16 cellular contexts compared by ENCODE assay signal in the genomic region with DNA sequence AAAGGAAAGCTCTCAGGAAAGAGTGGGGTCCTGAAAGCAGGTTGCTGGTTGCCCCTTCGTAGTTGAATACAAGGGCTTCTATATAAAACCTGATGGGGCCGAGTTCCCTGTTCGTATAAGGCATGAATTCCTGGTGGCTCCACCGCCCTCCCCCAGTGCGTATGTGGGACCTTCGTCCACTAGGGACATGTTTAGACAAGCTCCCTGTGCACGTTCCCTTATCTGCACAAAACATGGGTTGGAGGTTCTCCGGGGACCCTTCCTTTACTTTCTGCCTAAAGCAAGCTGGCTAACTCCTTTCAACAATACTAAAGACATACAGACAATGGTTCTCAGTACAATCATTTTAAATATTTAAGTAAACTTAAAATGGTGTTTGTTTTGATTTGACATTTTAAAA. TPM values are rescaled to one million over a fixed set of nuclear protein-coding genes. Genes with fewer than 3 reads are reported as not detected.
DNase-seq lines count a peak whose midpoint lies in the region; ATAC-seq, FAIRE-seq and TF ChIP-seq lines count a peak whose summit lies in the region.
"Had no signal": no experiment of that assay in that cellular context is flagged by ENCODE, and none has a peak within 500 bp of the region (broad histone marks: within the 10 kb centered on the region; RNA-seq: fewer than 3 reads in every experiment).

No MANE protein-coding gene starts in this region.

- H3K4ac ChIP-seq in H9 (ENCODE audit: low read depth, low read length), result no peak overlapping the region

- H3K4me1 ChIP-seq in HepG2 (ENCODE audit: insufficient read depth, low read length) (peaks cover 11% of the 10 kb centered on the region), right lobe of liver (no peaks in the 10 kb centered on the region), H9 (ENCODE audit: insufficient read depth, low read length) (no peaks in the 10 kb centered on the region)
- H3K4me1 ChIP-seq: BLaER1, Caco-2 had no signal

- H2BK120ac ChIP-seq in H9 (ENCODE audit: low read depth, low read length, poor library complexity, severe bottlenecking), result no peak overlapping the region

- peak; percentile 7 for DNase-seq in HepG2 (ENCODE audit: low spot score)
- no peak for DNase-seq in right lobe of liver
- peak; percentile 18 to 28 for DNase-seq in erythroblast (lab: John Stamatoyannopoulos, UW)
- no peak for DNase-seq in H9
- DNase-seq: 8988T; AML-193; CD8-positive, alpha-beta memory T cell; DND-41; GDM1; H7 had no signal

- H2AK5ac ChIP-seq in H9 (ENCODE audit: insufficient read length, low read length), result no peak overlapping the region

- H3K9me3 ChIP-seq in HepG2 (ENCODE audit: low read length) (no peaks in the 10 kb centered on the region), right lobe of liver (no peaks in the 10 kb centered on the region), H9 (ENCODE audit: control insufficient read depth, low read depth, low read length) (no peaks in the 10 kb centered on the region)
- H3K9me3 ChIP-seq: BLaER1, Caco-2 had no signal

- H3K9me3 Mint-ChIP-seq in H9, result no peaks in the 10 kb centered on the region
- H3K9me3 Mint-ChIP-seq: CD8-positive, alpha-beta memory T cell had no signal

- H3K4me3 Mint-ChIP-seq in H9, result no peak overlapping the region
- H3K4me3 Mint-ChIP-seq: CD8-positive, alpha-beta memory T cell had no signal

- no peak overlapping the region for H4K91ac ChIP-seq in H9 (ENCODE audit: insufficient read length, low read depth, low read length)

- H3K9ac ChIP-seq in HepG2 (ENCODE audit: insufficient read depth, low read depth, low read length), result no peak overlapping the region
- H3K9ac ChIP-seq in H9 (ENCODE audit: extremely low read depth, insufficient read length, low read length), result no peak overlapping the region
- H3K9ac ChIP-seq: BLaER1 had no signal

- H2AFZ ChIP-seq in HepG2 (ENCODE audit: low read length), result peak overlapping the region; percentile 52
- no peak overlapping the region for H2AFZ ChIP-seq in H9 (ENCODE audit: low read length)

- H4K20me1 ChIP-seq in HepG2 (ENCODE audit: insufficient read depth, low read length) (no peaks in the 10 kb centered on the region), H9 (ENCODE audit: control insufficient read depth, insufficient read depth, insufficient read length) (no peaks in the 10 kb centered on the region)
- H4K20me1 ChIP-seq: BLaER1 had no signal

- no peak for TF ChIP-seq EP300 in HepG2 (IDR thresholded peaks at IDR 0.05; ENCODE audit: low read depth in 2 of 2, low read length in 2 of 2)
- TF ChIP-seq EP300 in HepG2 (CRISPR knock-in tag; IDR thresholded peaks at IDR 0.05; ENCODE audit: borderline replicate concordance), result no peak

- H3K36me3 ChIP-seq in HepG2 (replicated peaks in 1 of 2; ENCODE audit: control insufficient read depth in 1 of 2, insufficient read depth in 2 of 2, low read length in 2 of 2) (no peaks in the 10 kb centered on the region), right lobe of liver (no peaks in the 10 kb centered on the region)
- H3K36me3 ChIP-seq: BLaER1 had no signal

- H3T11ph ChIP-seq in H9 (ENCODE audit: low read length), result no peak overlapping the region

- no peak overlapping the region for H3K4me3 ChIP-seq in HepG2 (replicated peaks in 1 of 3; ENCODE audit: insufficient read depth in 1 of 3, low read depth in 2 of 3, low read length in 3 of 3)
- no peak overlapping the region for H3K4me3 ChIP-seq in right lobe of liver
- H3K4me3 ChIP-seq: BLaER1 had no signal

- TF ChIP-seq RAD21 in HepG2 (CRISPR knock-in tag; IDR thresholded peaks at IDR 0.05), result no peak

- no peaks in the 10 kb centered on the region; a peak in 1 of 5 replicates for H3K27me3 ChIP-seq in HepG2 (ENCODE audit: control insufficient read depth in 1 of 2, insufficient read depth in 2 of 2, low read length in 2 of 2)
- no peaks in the 10 kb centered on the region for H3K27me3 ChIP-seq in right lobe of liver
- no peaks in the 10 kb centered on the region for H3K27me3 ChIP-seq in H9 (ENCODE audit: insufficient read depth, low read length)
- H3K27me3 ChIP-seq: BLaER1 had no signal

- H3K23me2 ChIP-seq in H9 (ENCODE audit: insufficient read length, low read depth, low read length, poor library complexity, severe bottlenecking), result no peaks in the 10 kb centered on the region

- no peak overlapping the region for H3K4me2 ChIP-seq in HepG2 (ENCODE audit: low read depth, low read length)
- H3K4me2 ChIP-seq in H9 (ENCODE audit: insufficient read depth, insufficient read length, low read length), result no peak overlapping the region
- H3K4me2 ChIP-seq: BLaER1 had no signal

- no peak overlapping the region for H2BK12ac ChIP-seq in H9 (ENCODE audit: insufficient read length, low read depth, low read length)

- no peak overlapping the region for H3K23ac ChIP-seq in H9 (ENCODE audit: insufficient read length, low read depth, low read length)

- H3K79me1 ChIP-seq in H9 (ENCODE audit: insufficient read depth, low read depth, low read length, poor library complexity, severe bottlenecking), result no peaks in the 10 kb centered on the region

- peak; percentile 66 for ATAC-seq in HepG2
- ATAC-seq in right lobe of liver, result no peak
- ATAC-seq in HG02938 (IDR thresholded peaks at IDR 0.05; ENCODE audit: unreplicated experiment), result no peak

- no TSS peak for BruUV-seq in HepG2 (replicated peaks; lab: Mats Ljungman, UMichigan)

- in situ Hi-C loops in HepG2 (cut with HindIII; ENCODE audit: extremely low pct_ligation_motif_present, low pct_unique_long_range_greater_than_20kb), result loop anchor here (25.0 kb wide), 1 partner anchor 233 kb away; no protein-coding TSS in a partner anchor

- POLR2A ChIA-PET in HepG2 (lab: Yijun Ruan, JAX), result no interaction called here

- intact Hi-C loops in HepG2 (cut with micrococcal nuclease; ENCODE audit: unreplicated experiment) (no loop called here), right lobe of liver (cut with DNase I) (no loop called here)

- TF ChIP-seq POLR2A in HepG2 (IDR thresholded peaks at IDR 0.05; ENCODE audit: insufficient read depth in 1 of 2, low read depth in 2 of 2, low read length in 2 of 2) (no peak), right lobe of liver (IDR thresholded peaks at IDR 0.05) (no peak), erythroblast (IDR thresholded peaks at IDR 0.05; ENCODE audit: low read length) (no peak)

- FAIRE-seq in HepG2 (lab: Jason Lieb, UNC), result no peak
- FAIRE-seq: GM12892, GM19239, HTR-8/SVneo had no signal

- H4K5ac ChIP-seq in H9 (ENCODE audit: insufficient read length, low read depth, low read length), result no peak overlapping the region

- H3K27ac Mint-ChIP-seq in H9, result no peak overlapping the region
- H3K27ac Mint-ChIP-seq: CD8-positive, alpha-beta memory T cell had no signal

- H2BK20ac ChIP-seq in H9 (ENCODE audit: low read depth, low read length, poor library complexity, severe bottlenecking), result no peak overlapping the region

- H3K36me3 Mint-ChIP-seq in H9 (ENCODE audit: insufficient read depth in 1 of 3, low read depth in 3 of 3), result no peaks in the 10 kb centered on the region
- H3K36me3 Mint-ChIP-seq: CD8-positive, alpha-beta memory T cell had no signal

- no peak for TF ChIP-seq CTCF in HepG2 (CRISPR knock-in tag; IDR thresholded peaks at IDR 0.05)
- TF ChIP-seq CTCF in right lobe of liver (IDR thresholded peaks at IDR 0.05), result no peak
- TF ChIP-seq CTCF in H9 (conservative IDR thresholded peaks at IDR 0.05), result no peak

- no peak overlapping the region for H2BK5ac ChIP-seq in H9 (ENCODE audit: insufficient read length, low read length)

- H3K79me2 ChIP-seq in HepG2 (ENCODE audit: insufficient read depth, low read length), result no peaks in the 10 kb centered on the region
- no peaks in the 10 kb centered on the region for H3K79me2 ChIP-seq in H9 (ENCODE audit: insufficient read depth, low read length)

- H3K4me1 Mint-ChIP-seq in H9, result peaks cover 2 to 3% of the 10 kb centered on the region in 2 experiments; a peak in 2 of 4 replicates
- H3K4me1 Mint-ChIP-seq: CD8-positive, alpha-beta memory T cell had no signal

- 41% methylated on average over 8 of the region's 8 CpGs for WGBS in HepG2 (ENCODE audit: low lambda C conversion rate)
- 37% methylated on average over 5 of the region's 8 CpGs for WGBS in right lobe of liver (ENCODE audit: insufficient coverage, low coverage, low lambda C conversion rate, missing lambda C conversion rate)
- no CpG with 5 or more reads among the region's 8 CpGs for WGBS in H9 (ENCODE audit: extremely low coverage, insufficient read length, low lambda C conversion rate)

- H3K56ac ChIP-seq in H9 (ENCODE audit: insufficient read length, low read depth, low read length), result no peak overlapping the region

- H3K27ac ChIP-seq in HepG2 (ENCODE audit: extremely low read length, insufficient read depth, low read length) (no peak overlapping the region), right lobe of liver (no peak overlapping the region), H9 (ENCODE audit: insufficient read length, low read depth, low read length) (no peak overlapping the region)
- H3K27ac ChIP-seq: BLaER1 had no signal

- no peak overlapping the region for H3K14ac ChIP-seq in H9 (ENCODE audit: insufficient read depth, low read length)

- peaks cover 3% of the 10 kb centered on the region for H3K27me3 Mint-ChIP-seq in H9 (ENCODE audit: low read depth)

- H2BK15ac ChIP-seq in H9 (ENCODE audit: low read depth, low read length), result no peak overlapping the region

- H3K18ac ChIP-seq in H9 (ENCODE audit: insufficient read length, low read depth, low read length), result no peak overlapping the region

- no peak overlapping the region for H4K8ac ChIP-seq in H9 (replicated peaks; ENCODE audit: insufficient read length, low read depth, low read length)

- CTCF ChIA-PET in HepG2 (lab: Yijun Ruan, JAX; ENCODE audit: low intra/inter-chr PET ratio, low total read pairs), result no interaction called here

RNA-seq across cellular contexts. Expression of gene CLUL1, which starts 8.0 kb away (rescaled TPM):
- total RNA-seq in HepG2 (2016; rRNA removed; fragmentation: Illumina TruSeq; extraction: Trizol) (not detected in 2 replicates), right lobe of liver (not detected), H9 (2021) (0.13 and 0.22 TPM in 2 replicates)
- not detected in 2 replicates for total RNA-seq in HepG2 (2016; cell fraction: cytosol; rRNA removed; fragmentation: Illumina TruSeq; extraction: Trizol; ENCODE audit: low read depth)
- total RNA-seq in HepG2 (2016; cell fraction: insoluble cytoplasmic fraction; rRNA removed; fragmentation: Illumina TruSeq; extraction: Trizol), result 0.06 TPM in 1 of 2 replicates, not detected in the other
- 0.46 TPM in 1 of 2 replicates, not detected in the other for total RNA-seq in HepG2 (2016; cell fraction: membrane; rRNA removed; fragmentation: Illumina TruSeq; extraction: Trizol)
- not detected in 2 replicates for total RNA-seq in HepG2 (2016; cell fraction: nucleus; rRNA removed; fragmentation: Illumina TruSeq; extraction: Trizol)
- polyA plus RNA-seq in HepG2 (2011; rRNA removed), result 0.04 and 0.05 TPM in 2 replicates
- polyA plus RNA-seq in HepG2 (2011; cell fraction: cytosol; rRNA removed), result 0.09 and 0.13 TPM in 2 replicates
- polyA plus RNA-seq in HepG2 (2011; cell fraction: nucleus; rRNA removed), result not detected in 2 replicates
- 0.13 and 0.16 TPM in 2 replicates for polyA plus RNA-seq in HepG2 (2012)
- 0.08 and 0.17 TPM in 2 replicates for polyA plus RNA-seq in HepG2 (2016; cell fraction: cytosol; fragmentation: Illumina TruSeq; extraction: Trizol; ENCODE audit: low read depth)
- polyA plus RNA-seq in HepG2 (2016; cell fraction: insoluble cytoplasmic fraction; fragmentation: Illumina TruSeq; extraction: Trizol; ENCODE audit: low read depth), result not detected in 2 replicates
- not detected in 2 replicates for polyA plus RNA-seq in HepG2 (2016; cell fraction: membrane; fragmentation: Illumina TruSeq; extraction: Trizol; ENCODE audit: low read depth)
- not detected in 2 replicates for polyA plus RNA-seq in HepG2 (2016; cell fraction: nucleus; fragmentation: Illumina TruSeq; extraction: Trizol; ENCODE audit: insufficient read depth, low read depth)
- polyA minus RNA-seq in HepG2 (2011; rRNA and poly(A)+ RNA removed; ENCODE audit: low replicate concordance), result not detected in 2 replicates
- polyA minus RNA-seq in HepG2 (2011; cell fraction: cytosol; rRNA and poly(A)+ RNA removed), result not detected in 2 replicates
- 0.64 TPM in 1 of 2 replicates, not detected in the other for polyA minus RNA-seq in HepG2 (2011; cell fraction: nucleus; rRNA and poly(A)+ RNA removed)
- total RNA-seq: CD8-positive, alpha-beta memory T cell; H7 had no signal

RNA-seq across cellular contexts. Expression of gene CETN1, which starts 24.6 kb away (rescaled TPM):
- total RNA-seq in HepG2 (2016; rRNA removed; fragmentation: Illumina TruSeq; extraction: Trizol), result not detected in 2 replicates
- not detected in 2 replicates for total RNA-seq in HepG2 (2016; cell fraction: cytosol; rRNA removed; fragmentation: Illumina TruSeq; extraction: Trizol; ENCODE audit: low read depth)
- not detected in 2 replicates for total RNA-seq in HepG2 (2016; cell fraction: insoluble cytoplasmic fraction; rRNA removed; fragmentation: Illumina TruSeq; extraction: Trizol)
- not detected in 2 replicates for total RNA-seq in HepG2 (2016; cell fraction: membrane; rRNA removed; fragmentation: Illumina TruSeq; extraction: Trizol)
- not detected in 2 replicates for total RNA-seq in HepG2 (2016; cell fraction: nucleus; rRNA removed; fragmentation: Illumina TruSeq; extraction: Trizol)
- polyA plus RNA-seq in HepG2 (2011; rRNA removed), result not detected in 2 replicates
- not detected in 2 replicates for polyA plus RNA-seq in HepG2 (2011; cell fraction: cytosol; rRNA removed)
- not detected in 2 replicates for polyA plus RNA-seq in HepG2 (2011; cell fraction: nucleus; rRNA removed)
- not detected in 2 replicates for polyA plus RNA-seq in HepG2 (2012)
- not detected in 2 replicates for polyA plus RNA-seq in HepG2 (2016; cell fraction: cytosol; fragmentation: Illumina TruSeq; extraction: Trizol; ENCODE audit: low read depth)
- not detected in 2 replicates for polyA plus RNA-seq in HepG2 (2016; cell fraction: insoluble cytoplasmic fraction; fragmentation: Illumina TruSeq; extraction: Trizol; ENCODE audit: low read depth)
- polyA plus RNA-seq in HepG2 (2016; cell fraction: membrane; fragmentation: Illumina TruSeq; extraction: Trizol; ENCODE audit: low read depth), result not detected in 2 replicates
- not detected in 2 replicates for polyA plus RNA-seq in HepG2 (2016; cell fraction: nucleus; fragmentation: Illumina TruSeq; extraction: Trizol; ENCODE audit: insufficient read depth, low read depth)
- not detected in 2 replicates for polyA minus RNA-seq in HepG2 (2011; rRNA and poly(A)+ RNA removed; ENCODE audit: low replicate concordance)
- polyA minus RNA-seq in HepG2 (2011; cell fraction: cytosol; rRNA and poly(A)+ RNA removed), result not detected in 2 replicates
- polyA minus RNA-seq in HepG2 (2011; cell fraction: nucleus; rRNA and poly(A)+ RNA removed), result not detected in 2 replicates
- total RNA-seq in right lobe of liver, result not detected
- total RNA-seq in H9 (2021), result not detected in 2 replicates
- total RNA-seq: Caco-2; CD8-positive, alpha-beta memory T cell; H7 had no signal
- polyA plus RNA-seq: CD8-positive, alpha-beta memory T cell had no signal

RNA-seq across cellular contexts. Expression of gene TYMS, which starts 52.7 kb away (rescaled TPM):
- total RNA-seq in HepG2 (2016; rRNA removed; fragmentation: Illumina TruSeq; extraction: Trizol), result 80.1 and 186 TPM in 2 replicates
- total RNA-seq in HepG2 (2016; cell fraction: cytosol; rRNA removed; fragmentation: Illumina TruSeq; extraction: Trizol; ENCODE audit: low read depth), result 27.2 and 31.4 TPM in 2 replicates
- 77.9 and 183 TPM in 2 replicates for total RNA-seq in HepG2 (2016; cell fraction: insoluble cytoplasmic fraction; rRNA removed; fragmentation: Illumina TruSeq; extraction: Trizol)
- 91.3 and 92.9 TPM in 2 replicates for total RNA-seq in HepG2 (2016; cell fraction: membrane; rRNA removed; fragmentation: Illumina TruSeq; extraction: Trizol)
- 89.4 and 101 TPM in 2 replicates for total RNA-seq in HepG2 (2016; cell fraction: nucleus; rRNA removed; fragmentation: Illumina TruSeq; extraction: Trizol)
- polyA plus RNA-seq in HepG2 (2011; rRNA removed), result 84.9 and 106 TPM in 2 replicates
- polyA plus RNA-seq in HepG2 (2011; cell fraction: cytosol; rRNA removed), result 66.6 and 93.1 TPM in 2 replicates
- 30.9 and 37.2 TPM in 2 replicates for polyA plus RNA-seq in HepG2 (2011; cell fraction: nucleus; rRNA removed)
- polyA plus RNA-seq in HepG2 (2012), result 69.5 and 111 TPM in 2 replicates
- 61.0 and 61.1 TPM in 2 replicates for polyA plus RNA-seq in HepG2 (2016; cell fraction: cytosol; fragmentation: Illumina TruSeq; extraction: Trizol; ENCODE audit: low read depth)
- 396 and 406 TPM in 2 replicates for polyA plus RNA-seq in HepG2 (2016; cell fraction: insoluble cytoplasmic fraction; fragmentation: Illumina TruSeq; extraction: Trizol; ENCODE audit: low read depth)
- 107 and 113 TPM in 2 replicates for polyA plus RNA-seq in HepG2 (2016; cell fraction: membrane; fragmentation: Illumina TruSeq; extraction: Trizol; ENCODE audit: low read depth)
- 245 and 246 TPM in 2 replicates for polyA plus RNA-seq in HepG2 (2016; cell fraction: nucleus; fragmentation: Illumina TruSeq; extraction: Trizol; ENCODE audit: insufficient read depth, low read depth)
- 242 and 518 TPM in 2 replicates for polyA minus RNA-seq in HepG2 (2011; rRNA and poly(A)+ RNA removed; ENCODE audit: low replicate concordance)
- polyA minus RNA-seq in HepG2 (2011; cell fraction: cytosol; rRNA and poly(A)+ RNA removed), result 59.7 and 82.7 TPM in 2 replicates
- polyA minus RNA-seq in HepG2 (2011; cell fraction: nucleus; rRNA and poly(A)+ RNA removed), result 20.8 and 28.3 TPM in 2 replicates
- total RNA-seq in right lobe of liver, result 10 to 100 TPM in 1 of 6 experiments, 1 to 10 TPM in 5; 1.1 to 14.9 (median 4.2) TPM
- 135 and 140 TPM in 2 replicates for total RNA-seq in H9 (2021)

Comparison
In these comparisons a context has a peak if more than half of its experiments do, and no peak if none do; other contexts are left out.
1. DNase-seq: peak in HepG2 (single experiment) and erythroblast (2 of 2); none in right lobe of liver (0 of 3) and H9 (single experiment).